ENCODE assay signal across 6 cellular contexts in the genomic region with DNA sequence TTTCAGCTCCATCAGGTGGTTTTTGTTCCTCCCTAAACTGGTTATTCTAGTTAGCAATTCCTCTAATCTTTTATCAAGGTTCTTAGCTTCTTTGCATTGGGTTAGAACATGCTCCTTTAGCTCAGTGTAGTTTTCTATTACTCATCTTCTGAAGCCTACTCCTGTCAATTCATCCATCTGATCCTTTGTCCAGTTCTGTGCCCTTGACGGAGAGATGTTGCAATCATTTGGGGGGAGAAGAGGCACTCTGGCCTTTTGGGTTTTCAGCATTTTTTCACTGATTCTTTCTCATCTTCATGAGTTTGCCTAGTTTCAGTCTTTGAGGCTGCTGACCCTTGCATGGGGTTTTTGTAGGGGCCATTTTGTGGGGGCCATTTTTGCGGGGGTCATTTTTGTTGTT. TPM values are rescaled to one million over a fixed set of nuclear protein-coding genes. Genes with fewer than 3 reads are reported as not detected.
"Had no signal": no experiment of that assay in that cellular context is flagged by ENCODE, and none has a peak within 500 bp of the region (broad histone marks: within the 10 kb centered on the region; RNA-seq: fewer than 3 reads in every experiment).

No MANE protein-coding gene starts in this region.

RNA-seq across cellular contexts. Expression of a gene that starts 5.6 kb away (rescaled TPM):
- total RNA-seq: LHCN-M2, OCI-LY7, Peyer's patch, Right ventricle myocardium superior, SJSA1 had no signal
- polyA plus RNA-seq: SK-N-SH had no signal
